Comparison of ENCODE assay signal across 1 cellular context in the genomic region with DNA sequence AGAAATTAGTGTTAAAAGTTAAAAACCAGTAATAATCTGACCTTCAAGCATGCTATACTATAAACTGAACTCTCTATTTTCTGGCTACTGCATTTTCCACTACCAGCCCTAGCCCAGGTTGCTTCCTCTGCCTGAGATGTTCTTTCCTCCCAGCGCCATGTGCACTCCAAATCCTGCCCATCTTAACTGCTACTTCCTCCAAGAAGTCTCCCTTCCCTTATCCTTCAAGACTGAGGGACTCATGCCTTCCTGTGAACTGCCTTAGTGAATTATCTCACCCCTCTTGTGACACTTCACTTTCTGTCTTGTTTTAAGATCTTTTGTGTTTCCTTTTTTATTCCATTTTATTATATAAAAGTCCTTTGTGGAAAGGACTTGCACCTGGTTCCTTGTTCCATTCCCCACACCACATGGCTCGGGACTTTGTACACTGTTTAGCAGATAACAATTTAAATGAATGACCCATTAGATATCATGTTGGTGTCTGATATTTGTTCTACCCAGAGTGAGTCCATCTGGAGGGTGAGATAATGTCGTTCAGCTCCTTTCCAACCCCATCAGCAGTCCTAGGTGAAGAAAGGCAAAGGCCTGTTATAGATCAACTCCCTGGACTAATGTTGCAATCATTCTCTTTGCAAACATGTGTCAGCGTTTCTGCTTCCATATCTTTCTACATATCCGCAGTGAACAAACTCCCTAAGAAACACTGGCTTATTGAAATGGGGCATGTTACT.
TF ChIP-seq lines count a peak whose summit lies in the region.

No MANE protein-coding gene starts in this region.

TF ChIP-seq in HepG2, 621 proteins besides CTCF, POLR2A, EP300 and RAD21 (continued from another document and continues in another):
- peak; percentile 50; the same call in 1 of the 2 replicates for TF ChIP-seq ZBTB34 (CRISPR knock-in tag; IDR thresholded peaks at IDR 0.05)
- TF ChIP-seq ZNF616 (CRISPR knock-in tag; IDR thresholded peaks at IDR 0.05; ENCODE audit: low read depth) = no peak
- TF ChIP-seq GFI1 (CRISPR knock-in tag; IDR thresholded peaks at IDR 0.05; ENCODE audit: borderline replicate concordance) = peak; percentile 58
- no peak for TF ChIP-seq CBFB (CRISPR knock-in tag; IDR thresholded peaks at IDR 0.05)
- TF ChIP-seq WIZ (CRISPR knock-in tag; IDR thresholded peaks at IDR 0.05) = no peak
- TF ChIP-seq ARID4A (CRISPR knock-in tag; IDR thresholded peaks at IDR 0.05; ENCODE audit: borderline replicate concordance) = peak; percentile 64; the same call in 1 of the 2 replicates
- TF ChIP-seq ZNF510 (CRISPR knock-in tag; IDR thresholded peaks at IDR 0.05; ENCODE audit: low read depth) = no peak
- peak; percentile 89 for TF ChIP-seq HNF4A (CRISPR knock-in tag; IDR thresholded peaks at IDR 0.05)
- TF ChIP-seq RFXAP (CRISPR knock-in tag; IDR thresholded peaks at IDR 0.05; ENCODE audit: borderline replicate concordance) = no peak; the same call in 1 of the 2 replicates
- peak in 1 of 2 experiments; percentile 65; a peak in 3 of 4 replicates for TF ChIP-seq NR2F1 (CRISPR knock-in tag; IDR thresholded peaks at IDR 0.05)
- peak; percentile 97 for TF ChIP-seq SMAD3 (CRISPR knock-in tag; IDR thresholded peaks at IDR 0.05)
- TF ChIP-seq HINFP (CRISPR knock-in tag; IDR thresholded peaks at IDR 0.05; ENCODE audit: low read depth) = no peak
- TF ChIP-seq GATAD1 (CRISPR knock-in tag; IDR thresholded peaks at IDR 0.05) = peak; percentile 69; the same call in 1 of the 2 replicates
- TF ChIP-seq ZNF446 (CRISPR knock-in tag; IDR thresholded peaks at IDR 0.05) = no peak
- TF ChIP-seq TGIF2 (CRISPR knock-in tag; IDR thresholded peaks at IDR 0.05) = 0 out of 2 replicates have a peak, but pooled peaks have one; percentile 47
- peak; percentile 92 for TF ChIP-seq FOXO1 (CRISPR knock-in tag; IDR thresholded peaks at IDR 0.05)
- TF ChIP-seq AGO2 (optimal IDR thresholded peaks at IDR 0.05; ENCODE audit: low read depth, low read length) = no peak
- TF ChIP-seq BRCA1 (CRISPR knock-in tag; IDR thresholded peaks at IDR 0.05) = no peak
- no peak for TF ChIP-seq CENPT (CRISPR knock-in tag; IDR thresholded peaks at IDR 0.05; ENCODE audit: low read depth)
- TF ChIP-seq ZNF687 (CRISPR knock-in tag; IDR thresholded peaks at IDR 0.05) = no peak
- TF ChIP-seq SMC3 (IDR thresholded peaks at IDR 0.05; ENCODE audit: low read length) = peak; percentile 67; the same call in 1 of the 2 replicates
- no peak for TF ChIP-seq CSRNP1 (CRISPR knock-in tag; IDR thresholded peaks at IDR 0.05)
- no peak for TF ChIP-seq ZFYVE20 (CRISPR knock-in tag; IDR thresholded peaks at IDR 0.05; ENCODE audit: borderline replicate concordance, low read depth)
- no peak for TF ChIP-seq ZNF224 (CRISPR knock-in tag; IDR thresholded peaks at IDR 0.05)
- TF ChIP-seq ZNF543 (CRISPR knock-in tag; IDR thresholded peaks at IDR 0.05) = no peak
- no peak for TF ChIP-seq ZNF670 (CRISPR knock-in tag; IDR thresholded peaks at IDR 0.05; ENCODE audit: borderline replicate concordance)
- TF ChIP-seq RELA (CRISPR knock-in tag; IDR thresholded peaks at IDR 0.05) = peak; percentile 60; the same call in 1 of the 2 replicates
- no peak for TF ChIP-seq ZNF30 (CRISPR knock-in tag; IDR thresholded peaks at IDR 0.05)
- TF ChIP-seq, protein P1, sequence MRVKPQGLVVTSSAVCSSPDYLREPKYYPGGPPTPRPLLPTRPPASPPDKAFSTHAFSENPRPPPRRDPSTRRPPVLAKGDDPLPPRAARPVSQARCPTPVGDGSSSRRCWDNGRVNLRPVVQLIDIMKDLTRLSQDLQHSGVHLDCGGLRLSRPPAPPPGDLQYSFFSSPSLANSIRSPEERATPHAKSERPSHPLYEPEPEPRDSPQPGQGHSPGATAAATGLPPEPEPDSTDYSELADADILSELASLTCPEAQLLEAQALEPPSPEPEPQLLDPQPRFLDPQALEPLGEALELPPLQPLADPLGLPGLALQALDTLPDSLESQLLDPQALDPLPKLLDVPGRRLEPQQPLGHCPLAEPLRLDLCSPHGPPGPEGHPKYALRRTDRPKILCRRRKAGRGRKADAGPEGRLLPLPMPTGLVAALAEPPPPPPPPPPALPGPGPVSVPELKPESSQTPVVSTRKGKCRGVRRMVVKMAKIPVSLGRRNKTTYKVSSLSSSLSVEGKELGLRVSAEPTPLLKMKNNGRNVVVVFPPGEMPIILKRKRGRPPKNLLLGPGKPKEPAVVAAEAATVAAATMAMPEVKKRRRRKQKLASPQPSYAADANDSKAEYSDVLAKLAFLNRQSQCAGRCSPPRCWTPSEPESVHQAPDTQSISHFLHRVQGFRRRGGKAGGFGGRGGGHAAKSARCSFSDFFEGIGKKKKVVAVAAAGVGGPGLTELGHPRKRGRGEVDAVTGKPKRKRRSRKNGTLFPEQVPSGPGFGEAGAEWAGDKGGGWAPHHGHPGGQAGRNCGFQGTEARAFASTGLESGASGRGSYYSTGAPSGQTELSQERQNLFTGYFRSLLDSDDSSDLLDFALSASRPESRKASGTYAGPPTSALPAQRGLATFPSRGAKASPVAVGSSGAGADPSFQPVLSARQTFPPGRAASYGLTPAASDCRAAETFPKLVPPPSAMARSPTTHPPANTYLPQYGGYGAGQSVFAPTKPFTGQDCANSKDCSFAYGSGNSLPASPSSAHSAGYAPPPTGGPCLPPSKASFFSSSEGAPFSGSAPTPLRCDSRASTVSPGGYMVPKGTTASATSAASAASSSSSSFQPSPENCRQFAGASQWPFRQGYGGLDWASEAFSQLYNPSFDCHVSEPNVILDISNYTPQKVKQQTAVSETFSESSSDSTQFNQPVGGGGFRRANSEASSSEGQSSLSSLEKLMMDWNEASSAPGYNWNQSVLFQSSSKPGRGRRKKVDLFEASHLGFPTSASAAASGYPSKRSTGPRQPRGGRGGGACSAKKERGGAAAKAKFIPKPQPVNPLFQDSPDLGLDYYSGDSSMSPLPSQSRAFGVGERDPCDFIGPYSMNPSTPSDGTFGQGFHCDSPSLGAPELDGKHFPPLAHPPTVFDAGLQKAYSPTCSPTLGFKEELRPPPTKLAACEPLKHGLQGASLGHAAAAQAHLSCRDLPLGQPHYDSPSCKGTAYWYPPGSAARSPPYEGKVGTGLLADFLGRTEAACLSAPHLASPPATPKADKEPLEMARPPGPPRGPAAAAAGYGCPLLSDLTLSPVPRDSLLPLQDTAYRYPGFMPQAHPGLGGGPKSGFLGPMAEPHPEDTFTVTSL (CRISPR knock-in tag; IDR thresholded peaks at IDR 0.05; ENCODE audit: borderline replicate concordance) = peak; percentile 93
- peak; percentile 95; the same call in 1 of the 2 replicates for TF ChIP-seq ZNF124 (CRISPR knock-in tag; IDR thresholded peaks at IDR 0.05)
- TF ChIP-seq ZNF180 (CRISPR knock-in tag; IDR thresholded peaks at IDR 0.05; ENCODE audit: borderline replicate concordance, low read depth) = no peak
- TF ChIP-seq MYC (CRISPR knock-in tag; IDR thresholded peaks at IDR 0.05; ENCODE audit: borderline replicate concordance) = no peak
- TF ChIP-seq TSC22D2 (CRISPR knock-in tag; IDR thresholded peaks at IDR 0.05; ENCODE audit: borderline replicate concordance) = peak; percentile 78
- TF ChIP-seq SKI (IDR thresholded peaks at IDR 0.05; ENCODE audit: partially characterized antibody) = no peak
- no peak for TF ChIP-seq DNMT1 (CRISPR knock-in tag; IDR thresholded peaks at IDR 0.05)
- TF ChIP-seq ZFX (CRISPR knock-in tag; IDR thresholded peaks at IDR 0.05; ENCODE audit: low read depth) = peak; percentile 61; the same call in 1 of the 2 replicates
- no peak for TF ChIP-seq ZNF672 (CRISPR knock-in tag; IDR thresholded peaks at IDR 0.05)
- TF ChIP-seq ZNF782 (CRISPR knock-in tag; IDR thresholded peaks at IDR 0.05; ENCODE audit: borderline replicate concordance) = no peak
